24 cellular contexts compared by ENCODE assay signal in genomic region chr20:17888044-17888443, GRCh38.
DNase-seq lines count a peak whose midpoint lies in the region; ATAC-seq, FAIRE-seq and TF ChIP-seq lines count a peak whose summit lies in the region.
"Had no signal": no experiment of that assay in that cellular context is flagged by ENCODE, and none has a peak within 500 bp of the region (broad histone marks: within the 10 kb centered on the region; RNA-seq: fewer than 3 reads in every experiment).

No MANE protein-coding gene starts in this region.

- no peak overlapping the region for H2AK9ac ChIP-seq in IMR-90 (replicated peaks; ENCODE audit: low read depth, low read length, poor library complexity)

- TF ChIP-seq CTCF in IMR-90 (conservative IDR thresholded peaks at IDR 0.05; ENCODE audit: low read depth, low read length), result no peak
- TF ChIP-seq CTCF in keratinocyte (optimal IDR thresholded peaks at IDR 0.05 in 1 of 3, IDR thresholded peaks at IDR 0.05 in 1 of 3, conservative IDR thresholded peaks at IDR 0.05 in 1 of 3; ENCODE audit: extremely low read depth in 1 of 3, insufficient read depth in 2 of 3, low read length in 3 of 3), result no peak
- no peak for TF ChIP-seq CTCF in transverse colon (IDR thresholded peaks at IDR 0.05)
- TF ChIP-seq CTCF in tibial artery (IDR thresholded peaks at IDR 0.05), result no peak

- H4K8ac ChIP-seq in IMR-90 (ENCODE audit: low read depth in 2 of 2, low read length in 2 of 2), result no peak overlapping the region

- POLR2A ChIA-PET in IMR-90 (lab: Charles Lee; ENCODE audit: unreplicated experiment), result no interaction called here

- H3K18ac ChIP-seq in IMR-90 (ENCODE audit: low read depth, low read length), result no peak overlapping the region

- DNase-seq in IMR-90 (no peak), SW480 (ENCODE audit: low spot score) (peak; percentile 60), keratinocyte (ENCODE audit: low read depth, low spot score) (peak; percentile 75), transverse colon (peak; percentile 43), tibial artery (no peak), SW 1271 (lab: John Stamatoyannopoulos, UW) (no peak)
- no peak for DNase-seq in stimulated activated CD4-positive, alpha-beta T cell treated with anti-CD3 and anti-CD28 coated beads, Interleukin-15, amount 100 ng/mL, for 24 hours
- DNase-seq: activated CD8-positive, alpha-beta T cell treated with anti-CD3 and anti-CD28 coated beads for 36 hours; activated T-cell treated with anti-CD3 and anti-CD28 coated beads for 4 hours; amniotic stem cell; CD4-positive, alpha-beta memory T cell; cortex of kidney; DMS153; head of caudate nucleus; NCI-H1105 treated with DMSO at 0.1 percent for 48 hours; NCI-H2081 treated with DMSO at 0.1 percent for 48 hours; NCI-H446 treated with DMSO at 0.1 percent for 48 hours; nephron progenitor cell; RPMI8226; stimulated activated naive CD4-positive, alpha-beta T cell; T1000 had no signal

- no peak overlapping the region for H2AFZ ChIP-seq in IMR-90 (replicated peaks; ENCODE audit: low read length, poor library complexity)
- H2AFZ ChIP-seq in keratinocyte (ENCODE audit: control insufficient read depth, low read length), result peak overlapping the region; percentile 27
- H2AFZ ChIP-seq: parathyroid adenoma had no signal

- in situ Hi-C loops in IMR-90 (cut with MboI; ENCODE audit: low sequenced_read_pairs) (no loop called here), transverse colon (cut with MboI; ENCODE audit: low pct_ligation_motif_present in 1 of 4, low pct_unique_long_range_greater_than_20kb in 1 of 4, low sequenced_read_pairs in 3 of 4) (loop anchor here in 2 of 4 donors (25.0 kb wide), 2 partner anchors 201 to 351 kb away; partner anchors contain the start of genes BANF2 (in 1 of the 2), BFSP1 (in 1 of the 2) and RRBP1 (in 1 of the 2))

- no peak for TF ChIP-seq POLR2A in IMR-90 (IDR thresholded peaks at IDR 0.05; ENCODE audit: low read depth, low read length)
- no peak for TF ChIP-seq POLR2A in transverse colon (IDR thresholded peaks at IDR 0.05)

- no peaks in the 10 kb centered on the region for H3K9me1 ChIP-seq in IMR-90 (ENCODE audit: insufficient read depth, low read length)
- no peaks in the 10 kb centered on the region for H3K9me1 ChIP-seq in keratinocyte (ENCODE audit: control insufficient read depth, extremely low read depth, insufficient read depth, low read length)

- no peak overlapping the region for H3K23ac ChIP-seq in IMR-90 (ENCODE audit: low read depth, low read length)

- H2BK20ac ChIP-seq in IMR-90 (ENCODE audit: low read depth, low read length), result no peak overlapping the region

- no peaks in the 10 kb centered on the region; a peak in 1 of 4 replicates for H3K79me1 ChIP-seq in IMR-90 (ENCODE audit: low read depth in 1 of 2, low read length in 2 of 2)

- no peak overlapping the region for H3K4ac ChIP-seq in IMR-90 (ENCODE audit: low read depth, low read length)

- H4K20me1 ChIP-seq in IMR-90 (ENCODE audit: insufficient read depth, low read length), result no peaks in the 10 kb centered on the region
- H4K20me1 ChIP-seq in keratinocyte (ENCODE audit: control insufficient read depth, extremely low read depth, insufficient read depth, low read length), result no peaks in the 10 kb centered on the region

- no peak overlapping the region for H3K56ac ChIP-seq in IMR-90 (ENCODE audit: extremely low read depth, insufficient read depth, low read length)

- peaks cover 4% of the 10 kb centered on the region; the same call in 1 of the 2 replicates for H3K4me1 ChIP-seq in IMR-90 (ENCODE audit: control insufficient read depth, insufficient read depth, low read length)
- peaks cover 20% of the 10 kb centered on the region for H3K4me1 ChIP-seq in keratinocyte (ENCODE audit: control insufficient read depth, extremely low read depth, insufficient read depth, low read length)
- H3K4me1 ChIP-seq in transverse colon, result peaks cover 5 to 24% (median 21%) of the 10 kb centered on the region in 4 donors
- H3K4me1 ChIP-seq in tibial artery, result peaks cover 0 to 13% (median 6%) of the 10 kb centered on the region in 4 donors
- H3K4me1 ChIP-seq: parathyroid adenoma had no signal

- no peak overlapping the region for H4K91ac ChIP-seq in IMR-90 (ENCODE audit: insufficient read depth, low read depth, low read length)

- TF ChIP-seq RAD21 in IMR-90 (IDR thresholded peaks at IDR 0.05; ENCODE audit: low read length), result no peak

- no TSS peak for BruUV-seq in IMR-90 (replicated peaks; lab: Mats Ljungman, UMichigan)

- WGBS in IMR-90 (ENCODE audit: extremely low coverage in 2 of 2, insufficient read length in 1 of 2), 2 experiments, result 50% methylated on average over 6 of the region's 9 CpGs; no CpG with 5 or more reads in 1 of the 2 experiments
- 58 to 73% methylated on average over 2 to 9 of the region's 9 CpGs for WGBS in transverse colon (ENCODE audit: low coverage in 1 of 2), 2 donors

- no peak overlapping the region for H2BK15ac ChIP-seq in IMR-90 (ENCODE audit: low read depth, low read length)

- no peaks in the 10 kb centered on the region for H3K36me3 ChIP-seq in IMR-90 (ENCODE audit: control insufficient read depth, insufficient read depth, low read length)
- H3K36me3 ChIP-seq in keratinocyte (ENCODE audit: control insufficient read depth in 2 of 2, extremely low read depth in 1 of 2, insufficient read depth in 2 of 2, low read length in 2 of 2), result no peaks in the 10 kb centered on the region
- H3K36me3 ChIP-seq in transverse colon, result no peaks in the 10 kb centered on the region
- H3K36me3 ChIP-seq in tibial artery, result no peaks in the 10 kb centered on the region

- H3K4me2 ChIP-seq in IMR-90 (ENCODE audit: low read depth, low read length), result no peak overlapping the region
- no peak overlapping the region for H3K4me2 ChIP-seq in keratinocyte (ENCODE audit: control insufficient read depth, extremely low read depth, insufficient read depth, low read depth, low read length)

- H3K4me3 ChIP-seq in IMR-90 (ENCODE audit: insufficient read depth, low read depth, low read length) (no peak overlapping the region), keratinocyte (ENCODE audit: control insufficient read depth in 2 of 3, extremely low read depth in 1 of 3, insufficient read depth in 2 of 3, low read depth in 1 of 3, low read length in 3 of 3) (no peak overlapping the region), transverse colon (no peak overlapping the region), tibial artery (no peak overlapping the region)
- H3K4me3 ChIP-seq: testis had no signal

- ATAC-seq in IMR-90 (ENCODE audit: low read depth), result no peak
- ATAC-seq: activated CD8-positive, alpha-beta T cell treated with anti-CD3 and anti-CD28 coated beads for 36 hours had no signal

- H2BK5ac ChIP-seq in IMR-90 (ENCODE audit: low read depth, low read length, poor library complexity, severe bottlenecking), result no peak overlapping the region

- peak overlapping the region; percentile 39; the same call in 1 of the 2 replicates for H2AK5ac ChIP-seq in IMR-90 (ENCODE audit: low read depth, low read length)

- no peaks in the 10 kb centered on the region for H3K27me3 ChIP-seq in IMR-90 (ENCODE audit: control insufficient read depth, insufficient read depth, low read length)
- H3K27me3 ChIP-seq in keratinocyte (ENCODE audit: control insufficient read depth, extremely low read depth, insufficient read depth, low read length), result no peaks in the 10 kb centered on the region
- no peaks in the 10 kb centered on the region for H3K27me3 ChIP-seq in transverse colon
- no peaks in the 10 kb centered on the region for H3K27me3 ChIP-seq in tibial artery
- H3K27me3 ChIP-seq: testis had no signal

- intact Hi-C loops in IMR-90 (cut with micrococcal nuclease), result no loop called here
- intact Hi-C loops in transverse colon (cut with DNase I; ENCODE audit: low total_unique reads), result no loop called here
- intact Hi-C loops in tibial artery (cut with DNase I; ENCODE audit: low total_unique reads), result no loop called here

- CTCF ChIA-PET in IMR-90 (lab: Yijun Ruan, JAX), result no interaction called here

- H3K27ac ChIP-seq in IMR-90 (ENCODE audit: insufficient read depth, low read length) (no peak overlapping the region), keratinocyte (ENCODE audit: control insufficient read depth, insufficient read depth, low read length) (peak overlapping the region; percentile 79), transverse colon (peak overlapping the region; percentile 31 to 64 (median 50)), tibial artery (no peak overlapping the region)
- H3K27ac ChIP-seq: parathyroid adenoma had no signal

- no peaks in the 10 kb centered on the region for H3K79me2 ChIP-seq in keratinocyte (ENCODE audit: control insufficient read depth, insufficient read depth, low read length)
- H3K79me2 ChIP-seq: parathyroid adenoma had no signal

- H3K9ac ChIP-seq in IMR-90 (ENCODE audit: low read depth, low read length) (no peak overlapping the region), keratinocyte (ENCODE audit: control insufficient read depth, extremely low read depth, insufficient read depth, low read length) (peak overlapping the region; percentile 13)
- H3K9ac ChIP-seq: parathyroid adenoma had no signal

- no peak overlapping the region for H4K5ac ChIP-seq in IMR-90 (ENCODE audit: low read depth, low read length)

- H3K9me3 ChIP-seq in IMR-90 (ENCODE audit: control insufficient read depth, insufficient read depth, low read length), result peaks cover 11% of the 10 kb centered on the region
- peaks cover 21% of the 10 kb centered on the region for H3K9me3 ChIP-seq in keratinocyte (ENCODE audit: control insufficient read depth, low read depth, low read length)
- H3K9me3 ChIP-seq in transverse colon, result no peaks in the 10 kb centered on the region
- H3K9me3 ChIP-seq in tibial artery, result peaks cover 0 to 10% (median 0%) of the 10 kb centered on the region in 3 donors
- H3K9me3 ChIP-seq: testis had no signal

- no peak overlapping the region for H3K14ac ChIP-seq in IMR-90 (replicated peaks; ENCODE audit: low read depth, low read length)

- TF ChIP-seq EP300 in transverse colon (IDR thresholded peaks at IDR 0.05; ENCODE audit: low read depth), result no peak

- no peak overlapping the region for H2BK120ac ChIP-seq in IMR-90 (ENCODE audit: low read depth, low read length)

- peak; percentile 80 for FAIRE-seq in keratinocyte (lab: Jason Lieb, UNC)
- FAIRE-seq: endometrium had no signal

- dilution Hi-C loops in IMR-90 (cut with HindIII; ENCODE audit: low sequenced_read_pairs, unreplicated experiment) (no loop called here), keratinocyte (cut with MboI; ENCODE audit: extremely low pct_ligation_motif_present, low sequenced_read_pairs) (no loop called here)

TF ChIP-seq in IMR-90, 13 proteins besides CTCF, POLR2A, EP300 and RAD21 (continues in another document):
- no peak for TF ChIP-seq USF2 (IDR thresholded peaks at IDR 0.05; ENCODE audit: low read depth, low read length)
- no peak for TF ChIP-seq SMC3 (IDR thresholded peaks at IDR 0.05; ENCODE audit: low read depth, low read length)
- no peak for TF ChIP-seq CEBPB (IDR thresholded peaks at IDR 0.05; ENCODE audit: low read depth, low read length)
- TF ChIP-seq MXI1 (IDR thresholded peaks at IDR 0.05; ENCODE audit: borderline replicate concordance, low read depth, low read length), result no peak

Comparison
In these comparisons a context has a peak if more than half of its experiments do, and no peak if none do; other contexts are left out.
1. DNase-seq: peak in SW480 (single experiment), keratinocyte (single experiment) and transverse colon (single experiment); none in IMR-90 (single experiment), tibial artery (0 of 2), stimulated activated CD4-positive, alpha-beta T cell treated with anti-CD3 and anti-CD28 coated beads, Interleukin-15, amount 100 ng/mL, for 24 hours (single experiment) and SW 1271 (0 of 2).
2. H3K27ac ChIP-seq: peak in keratinocyte (single experiment) and transverse colon (4 of 4); none in IMR-90 (single experiment) and tibial artery (0 of 2).